In the genomic region with DNA sequence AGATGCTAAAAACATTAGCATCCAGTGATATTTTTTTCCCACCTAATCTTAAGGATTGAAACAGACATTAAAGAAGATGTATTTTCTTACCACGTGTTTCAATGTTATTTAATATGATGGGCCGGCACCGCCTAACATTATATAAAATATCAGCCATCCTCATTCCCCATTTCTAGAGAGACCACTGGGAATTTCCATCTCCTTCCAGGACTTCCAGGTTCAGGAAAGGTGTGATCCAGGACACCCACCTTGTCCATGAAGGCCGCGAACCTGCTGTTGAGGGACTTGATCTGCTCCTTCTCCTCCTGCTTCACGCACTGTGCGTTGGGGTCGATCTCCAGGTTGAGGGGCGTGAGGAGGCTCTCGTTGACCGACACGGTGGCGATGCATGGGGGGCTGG, we compare ENCODE assay signal across 11 cellular contexts. TPM values are rescaled to one million over a fixed set of nuclear protein-coding genes. Genes with fewer than 3 reads are reported as not detected.
A peak's percentile ranks its signal among the peaks of the same experiment; 100 is the strongest.
DNase-seq lines count a peak whose midpoint lies in the region; ATAC-seq, FAIRE-seq and TF ChIP-seq lines count a peak whose summit lies in the region.
"Not testable (repeated sequence)": the region's sequence is repeated elsewhere in the genome, so short reads cannot be mapped to it uniquely, and the experiment has no call there.
"Had no signal": no experiment of that assay in that cellular context is flagged by ENCODE, and none has a peak within 500 bp of the region (broad histone marks: within the 10 kb centered on the region; RNA-seq: fewer than 3 reads in every experiment).

No MANE protein-coding gene starts in this region.

- CTCF ChIA-PET in endothelial cell of umbilical vein (lab: Charles Lee): interaction anchor here (1.0 to 2.3 kb wide), 9 partner anchors 12 to 69 kb away, joined by 3 to 20 read pairs (median 5); no protein-coding TSS in a partner anchor

- H3K9me1 ChIP-seq in endothelial cell of umbilical vein (replicated peaks; ENCODE audit: control insufficient read depth, extremely low read depth, insufficient read depth, low read length): not testable (repeated sequence)

- not testable (repeated sequence) for H3K4me1 ChIP-seq in HUES48 (ENCODE audit: control insufficient read depth, insufficient read depth, low read length); ascending aorta; endothelial cell of umbilical vein (ENCODE audit: control insufficient read depth, extremely low read depth, insufficient read depth, low read length); iPS-15b (ENCODE audit: control insufficient read depth, insufficient read depth, low read length); thoracic aorta (ENCODE audit: control insufficient read depth in 1 of 2, low read depth in 2 of 2)
- peaks cover 21% of the 10 kb centered on the region for H3K4me1 ChIP-seq in osteoblast (ENCODE audit: insufficient read depth, low read length)

- not testable (repeated sequence) for H3K36me3 ChIP-seq in HUES48 (ENCODE audit: control insufficient read depth, insufficient read depth, low read length); ascending aorta; endothelial cell of umbilical vein (ENCODE audit: control insufficient read depth in 2 of 2, extremely low read depth in 1 of 2, insufficient read depth in 2 of 2, low read length in 2 of 2); iPS-15b (ENCODE audit: control insufficient read depth, insufficient read depth, low read length); osteoblast (ENCODE audit: insufficient read depth, low read length); thoracic aorta

- not testable (repeated sequence) for TF ChIP-seq CTCF in ascending aorta (IDR thresholded peaks at IDR 0.05); endothelial cell of umbilical vein (IDR thresholded peaks at IDR 0.05; ENCODE audit: extremely low read depth in 1 of 2, insufficient read depth in 1 of 2, low read depth in 1 of 2, low read length in 2 of 2); osteoblast (IDR thresholded peaks at IDR 0.05; ENCODE audit: extremely low read depth, low read depth, low read length); thoracic aorta (IDR thresholded peaks at IDR 0.05)

- H3K4me3 ChIP-seq in HUES48 (ENCODE audit: low read depth, low read length) (0 out of 2 replicates have a peak overlapping the region, but pooled peaks have one; percentile 33), ascending aorta (peak overlapping the region; percentile 44 to 61), iPS-15b (ENCODE audit: low read depth, low read length) (peak overlapping the region; percentile 13), thoracic aorta (peak overlapping the region; percentile 62)
- not testable (repeated sequence) for H3K4me3 ChIP-seq in endothelial cell of umbilical vein (replicated peaks in 1 of 3; ENCODE audit: insufficient read depth in 1 of 3, low read depth in 1 of 3, low read length in 3 of 3); osteoblast (ENCODE audit: insufficient read depth, low read length)

- POLR2A ChIA-PET in endothelial cell of umbilical vein (lab: Charles Lee): not testable (repeated sequence)

- ATAC-seq in thoracic aorta (ENCODE audit: insufficient number of reproducible peaks, low FRiP score, low read depth): not testable (repeated sequence)

- not testable (repeated sequence) for H3K79me2 ChIP-seq in endothelial cell of umbilical vein (ENCODE audit: control insufficient read depth, insufficient read depth, low read length); osteoblast (ENCODE audit: insufficient read depth, low read length)

- not testable (repeated sequence) for DNase-seq in ascending aorta (ENCODE audit: low spot score in 2 of 2); endothelial cell of umbilical vein (ENCODE audit: low read depth, low spot score); thoracic aorta (ENCODE audit: low spot score)
- DNase-seq in osteoblast (ENCODE audit: insufficient read length, low spot score, missing footprints): peak; percentile 57

- not testable (repeated sequence) for H2AFZ ChIP-seq in endothelial cell of umbilical vein (ENCODE audit: low read depth, low read length); osteoblast (ENCODE audit: low read length)

- not testable (repeated sequence) for H3K27ac ChIP-seq in HUES48 (ENCODE audit: low read depth, low read length); ascending aorta; endothelial cell of umbilical vein (ENCODE audit: insufficient read depth, low read depth, low read length); osteoblast (ENCODE audit: low read depth, low read length); thoracic aorta

- BruUV-seq in endothelial cell of umbilical vein (replicated peaks; lab: Mats Ljungman, UMichigan): not testable (repeated sequence)

- not testable (repeated sequence) for FAIRE-seq in endothelial cell of umbilical vein (lab: Jason Lieb, UNC)

- dilution Hi-C loops in endothelial cell of umbilical vein (cut with MboI; ENCODE audit: extremely low pct_ligation_motif_present, low sequenced_read_pairs): not testable (repeated sequence)

- H3K27me3 ChIP-seq in HUES48 (ENCODE audit: control insufficient read depth, insufficient read depth, low read length) (peaks cover 50% of the 10 kb centered on the region), endothelial cell of umbilical vein (ENCODE audit: control insufficient read depth in 2 of 2, insufficient read depth in 2 of 2, low read length in 2 of 2) (peaks cover 32 to 35% of the 10 kb centered on the region in 2 experiments), iPS-15b (ENCODE audit: control insufficient read depth, insufficient read depth, low read length) (peaks cover 65% of the 10 kb centered on the region), osteoblast (ENCODE audit: insufficient read depth, low read length) (peaks cover 30% of the 10 kb centered on the region)
- not testable (repeated sequence) for H3K27me3 ChIP-seq in ascending aorta; thoracic aorta (replicated peaks; ENCODE audit: insufficient read depth)

- TF ChIP-seq POLR2A in endothelial cell of umbilical vein (IDR thresholded peaks at IDR 0.05; ENCODE audit: low read depth, low read length): not testable (repeated sequence)

- H3K9me3 ChIP-seq in HUES48 (ENCODE audit: control insufficient read depth, insufficient read depth, low read length); ascending aorta; endothelial cell of umbilical vein (replicated peaks; ENCODE audit: control insufficient read depth, insufficient read depth, low read length); iPS-15b (ENCODE audit: control insufficient read depth, insufficient read depth, low read length); osteoblast (ENCODE audit: low read depth, low read length); thoracic aorta: not testable (repeated sequence)

- H4K20me1 ChIP-seq in endothelial cell of umbilical vein (replicated peaks; ENCODE audit: control insufficient read depth, extremely low read depth, insufficient read depth, low read length); osteoblast (ENCODE audit: insufficient read depth, low read length): not testable (repeated sequence)

- intact Hi-C loops in ascending aorta (cut with DNase I); endothelial cell of umbilical vein (cut with micrococcal nuclease): not testable (repeated sequence)

- not testable (repeated sequence) for H3K9ac ChIP-seq in HUES48 (ENCODE audit: low read depth, low read length); endothelial cell of umbilical vein (replicated peaks; ENCODE audit: extremely low read depth, insufficient read depth, low read length); iPS-15b (ENCODE audit: low read depth, low read length)

- not testable (repeated sequence) for H3K4me2 ChIP-seq in endothelial cell of umbilical vein (ENCODE audit: insufficient read depth, low read length)
- H3K4me2 ChIP-seq in osteoblast (ENCODE audit: insufficient read depth, low read length): peak overlapping the region; percentile 65

RNA-seq across cellular contexts. Expression of a gene that starts 16.5 kb away (rescaled TPM):
- 0.96 TPM for total RNA-seq in ascending aorta
- total RNA-seq in endothelial cell of umbilical vein: not detected in 2 replicates
- polyA plus RNA-seq in endothelial cell of umbilical vein: not detected in 2 replicates
- not detected in 2 replicates for polyA plus RNA-seq in endothelial cell of umbilical vein (2011; cell fraction: cytosol; rRNA removed)
- 0.06 TPM in 1 of 2 replicates, not detected in the other for polyA plus RNA-seq in endothelial cell of umbilical vein (2011; cell fraction: nucleus; rRNA removed)
- polyA plus RNA-seq in endothelial cell of umbilical vein (2012): not detected in 2 replicates
- not detected in 2 replicates for polyA minus RNA-seq in endothelial cell of umbilical vein
- 1.2 TPM for polyA minus RNA-seq in endothelial cell of umbilical vein (2011; cell fraction: cytosol; rRNA and poly(A)+ RNA removed)
- polyA minus RNA-seq in endothelial cell of umbilical vein (2011; cell fraction: nucleus; rRNA and poly(A)+ RNA removed): not detected in 2 replicates
- total RNA-seq in osteoblast: under 0.01 and 0.36 TPM in 2 replicates
- total RNA-seq in thoracic aorta: 1 to 10 TPM in 1 of 2 donors, not detected in 1; 9.3 TPM
- total RNA-seq: Caco-2; CD4-positive, alpha-beta T cell; H7; HepG2 had no signal
- polyA plus RNA-seq: HepG2, IgD-negative memory B cell had no signal

RNA-seq across cellular contexts. Expression of a gene that starts 24.9 kb away (rescaled TPM):
- total RNA-seq in ascending aorta: 153 TPM
- total RNA-seq in endothelial cell of umbilical vein: 293 and 420 TPM in 2 replicates
- 120 and 131 TPM in 2 replicates for polyA plus RNA-seq in endothelial cell of umbilical vein
- 170 and 179 TPM in 2 replicates for polyA plus RNA-seq in endothelial cell of umbilical vein (2011; cell fraction: cytosol; rRNA removed)
- 202 and 253 TPM in 2 replicates for polyA plus RNA-seq in endothelial cell of umbilical vein (2011; cell fraction: nucleus; rRNA removed)
- polyA plus RNA-seq in endothelial cell of umbilical vein (2012): 398 and 588 TPM in 2 replicates
- 110 and 113 TPM in 2 replicates for polyA minus RNA-seq in endothelial cell of umbilical vein
- polyA minus RNA-seq in endothelial cell of umbilical vein (2011; cell fraction: cytosol; rRNA and poly(A)+ RNA removed): 331 TPM
- polyA minus RNA-seq in endothelial cell of umbilical vein (2011; cell fraction: nucleus; rRNA and poly(A)+ RNA removed): 34.1 and 37.4 TPM in 2 replicates
- total RNA-seq in osteoblast: 20.9 and 27.9 TPM in 2 replicates
- 100 to 1,000 TPM in 1 of 2 donors, 10 to 100 TPM in 1; 24.1 to 105 TPM for total RNA-seq in thoracic aorta
- total RNA-seq: CD4-positive, alpha-beta T cell; HepG2 had no signal
- polyA plus RNA-seq: IgD-negative memory B cell had no signal

RNA-seq across cellular contexts. Expression of a gene that starts 33.4 kb away (rescaled TPM):
- total RNA-seq in ascending aorta (not detected), endothelial cell of umbilical vein (not detected in 2 replicates), osteoblast (0.29 TPM in 1 of 2 replicates, not detected in the other), thoracic aorta (1 to 10 TPM in 1 of 2 donors, not detected in 1; 5.1 TPM)
- not detected in 2 replicates for polyA plus RNA-seq in endothelial cell of umbilical vein
- not detected in 2 replicates for polyA plus RNA-seq in endothelial cell of umbilical vein (2011; cell fraction: cytosol; rRNA removed)
- polyA plus RNA-seq in endothelial cell of umbilical vein (2011; cell fraction: nucleus; rRNA removed): not detected in 2 replicates
- not detected in 2 replicates for polyA plus RNA-seq in endothelial cell of umbilical vein (2012)
- not detected in 2 replicates for polyA minus RNA-seq in endothelial cell of umbilical vein
- polyA minus RNA-seq in endothelial cell of umbilical vein (2011; cell fraction: cytosol; rRNA and poly(A)+ RNA removed): not detected
- not detected in 2 replicates for polyA minus RNA-seq in endothelial cell of umbilical vein (2011; cell fraction: nucleus; rRNA and poly(A)+ RNA removed)
- total RNA-seq: CD4-positive, alpha-beta T cell; H7; HepG2 had no signal
- polyA plus RNA-seq: HepG2, IgD-negative memory B cell had no signal
